ENCODE assay signal across 1 cellular context in the genomic region with DNA sequence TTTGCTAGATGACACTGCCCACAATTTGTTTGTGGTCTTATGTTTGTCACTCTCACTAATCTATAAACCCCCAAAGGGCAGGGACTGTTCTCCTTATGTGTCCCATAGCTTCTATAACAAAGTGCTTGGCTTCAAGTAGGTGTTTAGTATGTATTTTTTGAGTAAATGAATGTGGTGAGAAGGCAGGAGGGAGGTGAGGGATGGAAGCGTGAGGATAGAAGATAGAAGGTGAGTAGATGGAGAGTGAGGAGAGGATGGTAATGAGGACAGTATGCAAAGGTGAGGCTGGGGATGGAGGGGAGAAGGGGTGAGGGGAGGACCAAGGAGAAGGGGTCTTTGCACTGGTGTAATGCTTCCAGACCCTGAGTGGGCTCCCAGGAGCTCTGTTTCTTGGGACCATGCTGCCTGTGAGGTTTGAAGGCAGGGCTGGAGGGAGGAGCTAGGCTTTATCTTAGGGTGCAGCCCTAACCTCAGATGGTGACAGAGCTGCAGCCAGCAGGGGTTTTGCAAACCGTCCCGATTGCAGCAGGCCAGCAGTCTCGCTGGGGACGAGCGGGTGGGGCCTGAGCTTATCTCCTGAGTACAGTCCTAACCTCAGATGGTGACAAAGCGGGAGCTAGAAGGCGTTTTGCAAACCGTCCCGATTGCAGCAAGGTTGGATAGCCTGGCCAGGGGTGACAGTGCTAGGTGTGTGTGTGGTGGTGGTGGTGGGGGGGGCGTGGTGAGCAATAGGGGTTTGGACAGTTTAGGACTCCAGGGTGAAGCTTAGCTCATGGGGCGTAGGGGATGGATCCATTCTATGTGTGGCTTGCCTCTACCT.
TF ChIP-seq lines count a peak whose summit lies in the region.

No MANE protein-coding gene starts in this region.

TF ChIP-seq in K562, 482 proteins besides CTCF, POLR2A, EP300 and RAD21 (continued from another document and continues in another):
- TF ChIP-seq ETS1 (conservative IDR thresholded peaks at IDR 0.05; ENCODE audit: control insufficient read depth, low read depth, low read length) (peak; percentile 92), CBX8 (IDR thresholded peaks at IDR 0.05; ENCODE audit: borderline replicate concordance, extremely low read depth, low read depth, low read length, poor library complexity, severe bottlenecking) (no peak), ARID2 (IDR thresholded peaks at IDR 0.05) (no peak), ZC3H4 (CRISPR knock-in tag; IDR thresholded peaks at IDR 0.05; ENCODE audit: borderline replicate concordance) (no peak), CHAMP1 (IDR thresholded peaks at IDR 0.05) (peak; percentile 83), ZSCAN29 (IDR thresholded peaks at IDR 0.05) (no peak), ELF4 (CRISPR knock-in tag; IDR thresholded peaks at IDR 0.05) (peak; percentile 42; the same call in 1 of the 2 replicates), ZC3H11A (IDR thresholded peaks at IDR 0.05; ENCODE audit: low read depth, low read length) (no peak), ARID4B (CRISPR knock-in tag; IDR thresholded peaks at IDR 0.05) (no peak; the same call in 1 of the 2 replicates), CREM (IDR thresholded peaks at IDR 0.05; ENCODE audit: low read depth) (peak; percentile 84), U2AF2 (optimal IDR thresholded peaks at IDR 0.05; ENCODE audit: low read depth, low read length) (no peak), SREBF2 (CRISPR knock-in tag; IDR thresholded peaks at IDR 0.05) (no peak), ZNF41 (CRISPR knock-in tag; conservative IDR thresholded peaks at IDR 0.05) (no peak), ARNT (IDR thresholded peaks at IDR 0.05) (peak; percentile 85 to 86), RUNX1 (IDR thresholded peaks at IDR 0.05; ENCODE audit: low read depth) (peak; percentile 93), ELK1 (CRISPR knock-in tag; IDR thresholded peaks at IDR 0.05) (no peak), ZBTB1 (CRISPR knock-in tag; IDR thresholded peaks at IDR 0.05; ENCODE audit: borderline replicate concordance, low read depth) (no peak), ZNF57 (CRISPR knock-in tag; IDR thresholded peaks at IDR 0.05) (no peak), ZNF609 (CRISPR knock-in tag; IDR thresholded peaks at IDR 0.05; ENCODE audit: borderline replicate concordance) (peak; percentile 97), KAT8 (IDR thresholded peaks at IDR 0.05; ENCODE audit: low read depth) (no peak), PHF8 (IDR thresholded peaks at IDR 0.05; ENCODE audit: borderline replicate concordance, low read length) (no peak)
- TF ChIP-seq, protein P1, sequence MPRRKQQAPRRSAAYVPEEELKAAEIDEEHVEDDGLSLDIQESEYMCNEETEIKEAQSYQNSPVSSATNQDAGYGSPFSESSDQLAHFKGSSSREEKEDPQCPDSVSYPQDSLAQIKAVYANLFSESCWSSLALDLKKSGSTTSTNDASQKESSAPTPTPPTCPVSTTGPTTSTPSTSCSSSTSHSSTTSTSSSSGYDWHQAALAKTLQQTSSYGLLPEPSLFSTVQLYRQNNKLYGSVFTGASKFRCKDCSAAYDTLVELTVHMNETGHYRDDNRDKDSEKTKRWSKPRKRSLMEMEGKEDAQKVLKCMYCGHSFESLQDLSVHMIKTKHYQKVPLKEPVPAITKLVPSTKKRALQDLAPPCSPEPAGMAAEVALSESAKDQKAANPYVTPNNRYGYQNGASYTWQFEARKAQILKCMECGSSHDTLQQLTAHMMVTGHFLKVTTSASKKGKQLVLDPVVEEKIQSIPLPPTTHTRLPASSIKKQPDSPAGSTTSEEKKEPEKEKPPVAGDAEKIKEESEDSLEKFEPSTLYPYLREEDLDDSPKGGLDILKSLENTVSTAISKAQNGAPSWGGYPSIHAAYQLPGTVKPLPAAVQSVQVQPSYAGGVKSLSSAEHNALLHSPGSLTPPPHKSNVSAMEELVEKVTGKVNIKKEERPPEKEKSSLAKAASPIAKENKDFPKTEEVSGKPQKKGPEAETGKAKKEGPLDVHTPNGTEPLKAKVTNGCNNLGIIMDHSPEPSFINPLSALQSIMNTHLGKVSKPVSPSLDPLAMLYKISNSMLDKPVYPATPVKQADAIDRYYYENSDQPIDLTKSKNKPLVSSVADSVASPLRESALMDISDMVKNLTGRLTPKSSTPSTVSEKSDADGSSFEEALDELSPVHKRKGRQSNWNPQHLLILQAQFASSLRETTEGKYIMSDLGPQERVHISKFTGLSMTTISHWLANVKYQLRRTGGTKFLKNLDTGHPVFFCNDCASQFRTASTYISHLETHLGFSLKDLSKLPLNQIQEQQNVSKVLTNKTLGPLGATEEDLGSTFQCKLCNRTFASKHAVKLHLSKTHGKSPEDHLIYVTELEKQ (CRISPR knock-in tag; IDR thresholded peaks at IDR 0.05) = no peak
- TF ChIP-seq, protein P2, sequence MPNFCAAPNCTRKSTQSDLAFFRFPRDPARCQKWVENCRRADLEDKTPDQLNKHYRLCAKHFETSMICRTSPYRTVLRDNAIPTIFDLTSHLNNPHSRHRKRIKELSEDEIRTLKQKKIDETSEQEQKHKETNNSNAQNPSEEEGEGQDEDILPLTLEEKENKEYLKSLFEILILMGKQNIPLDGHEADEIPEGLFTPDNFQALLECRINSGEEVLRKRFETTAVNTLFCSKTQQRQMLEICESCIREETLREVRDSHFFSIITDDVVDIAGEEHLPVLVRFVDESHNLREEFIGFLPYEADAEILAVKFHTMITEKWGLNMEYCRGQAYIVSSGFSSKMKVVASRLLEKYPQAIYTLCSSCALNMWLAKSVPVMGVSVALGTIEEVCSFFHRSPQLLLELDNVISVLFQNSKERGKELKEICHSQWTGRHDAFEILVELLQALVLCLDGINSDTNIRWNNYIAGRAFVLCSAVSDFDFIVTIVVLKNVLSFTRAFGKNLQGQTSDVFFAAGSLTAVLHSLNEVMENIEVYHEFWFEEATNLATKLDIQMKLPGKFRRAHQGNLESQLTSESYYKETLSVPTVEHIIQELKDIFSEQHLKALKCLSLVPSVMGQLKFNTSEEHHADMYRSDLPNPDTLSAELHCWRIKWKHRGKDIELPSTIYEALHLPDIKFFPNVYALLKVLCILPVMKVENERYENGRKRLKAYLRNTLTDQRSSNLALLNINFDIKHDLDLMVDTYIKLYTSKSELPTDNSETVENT (CRISPR knock-in tag; IDR thresholded peaks at IDR 0.05) = peak; percentile 58; the same call in 1 of the 2 replicates
- TF ChIP-seq, protein P3, sequence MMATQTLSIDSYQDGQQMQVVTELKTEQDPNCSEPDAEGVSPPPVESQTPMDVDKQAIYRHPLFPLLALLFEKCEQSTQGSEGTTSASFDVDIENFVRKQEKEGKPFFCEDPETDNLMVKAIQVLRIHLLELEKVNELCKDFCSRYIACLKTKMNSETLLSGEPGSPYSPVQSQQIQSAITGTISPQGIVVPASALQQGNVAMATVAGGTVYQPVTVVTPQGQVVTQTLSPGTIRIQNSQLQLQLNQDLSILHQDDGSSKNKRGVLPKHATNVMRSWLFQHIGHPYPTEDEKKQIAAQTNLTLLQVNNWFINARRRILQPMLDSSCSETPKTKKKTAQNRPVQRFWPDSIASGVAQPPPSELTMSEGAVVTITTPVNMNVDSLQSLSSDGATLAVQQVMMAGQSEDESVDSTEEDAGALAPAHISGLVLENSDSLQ (IDR thresholded peaks at IDR 0.05) = no peak; the same call in 1 of the 2 replicates
- TF ChIP-seq, protein P4, sequence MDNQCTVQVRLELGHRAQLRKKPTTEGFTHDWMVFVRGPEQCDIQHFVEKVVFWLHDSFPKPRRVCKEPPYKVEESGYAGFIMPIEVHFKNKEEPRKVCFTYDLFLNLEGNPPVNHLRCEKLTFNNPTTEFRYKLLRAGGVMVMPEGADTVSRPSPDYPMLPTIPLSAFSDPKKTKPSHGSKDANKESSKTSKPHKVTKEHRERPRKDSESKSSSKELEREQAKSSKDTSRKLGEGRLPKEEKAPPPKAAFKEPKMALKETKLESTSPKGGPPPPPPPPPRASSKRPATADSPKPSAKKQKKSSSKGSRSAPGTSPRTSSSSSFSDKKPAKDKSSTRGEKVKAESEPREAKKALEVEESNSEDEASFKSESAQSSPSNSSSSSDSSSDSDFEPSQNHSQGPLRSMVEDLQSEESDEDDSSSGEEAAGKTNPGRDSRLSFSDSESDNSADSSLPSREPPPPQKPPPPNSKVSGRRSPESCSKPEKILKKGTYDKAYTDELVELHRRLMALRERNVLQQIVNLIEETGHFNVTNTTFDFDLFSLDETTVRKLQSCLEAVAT (IDR thresholded peaks at IDR 0.05) = peak in 1 of 2 experiments; percentile 97; a peak in 2 of 4 replicates
